ENCODE assay signal across 10 cellular contexts in the genomic region with DNA sequence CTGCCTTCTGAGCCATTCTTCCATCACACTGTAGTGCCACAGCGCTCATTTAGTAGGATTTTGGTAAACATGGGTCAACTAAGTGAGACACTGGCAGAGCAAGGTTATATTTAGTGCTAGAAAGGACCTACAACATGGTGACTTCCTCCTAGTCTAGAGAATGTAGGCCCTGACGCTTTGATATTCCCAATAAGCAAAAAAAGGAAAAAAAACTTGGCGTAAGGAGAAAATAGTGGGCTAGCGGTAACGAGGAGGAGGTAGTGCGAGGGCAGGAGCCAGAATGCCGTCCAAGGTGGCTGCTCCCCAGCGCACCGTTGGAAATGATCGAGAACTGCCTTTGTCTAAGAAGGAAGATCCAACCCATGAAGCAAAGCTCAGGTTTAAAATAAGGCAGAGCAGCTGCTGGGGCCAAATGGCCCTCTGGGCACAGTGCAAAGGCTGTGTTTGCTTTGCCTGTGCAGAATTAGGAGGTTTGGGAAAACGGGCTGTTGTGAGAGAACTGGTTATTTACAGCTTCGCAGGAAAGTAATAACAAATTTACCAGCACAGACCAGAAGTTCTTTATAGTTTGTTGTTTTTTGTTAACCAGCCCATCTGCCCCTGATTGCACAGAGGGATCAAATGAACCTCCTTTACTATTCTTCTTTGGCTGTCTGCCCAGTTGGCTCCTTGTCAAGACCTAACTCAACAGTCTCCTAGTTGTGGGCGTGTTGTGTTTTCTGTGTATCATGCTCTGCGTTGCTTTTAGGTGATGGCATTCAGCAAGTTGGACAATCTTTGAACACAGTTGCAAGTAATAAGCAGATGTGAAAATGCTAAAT.
DNase-seq lines count a peak whose midpoint lies in the region; ATAC-seq and TF ChIP-seq lines count a peak whose summit lies in the region.
"Had no signal": no experiment of that assay in that cellular context is flagged by ENCODE, and none has a peak within 500 bp of the region (broad histone marks: within the 10 kb centered on the region; RNA-seq: fewer than 3 reads in every experiment).

No MANE protein-coding gene starts in this region.

- H3K27me3 Mint-ChIP-seq in activated T-cell treated with anti-CD3 and anti-CD28 coated beads, Interleukin-2, amount 50 U/mL, for 4 hours (ENCODE audit: low read depth) = peaks cover 2% of the 10 kb centered on the region
- H3K27me3 Mint-ChIP-seq: activated B cell treated with CpG ODN at 0.5 μM for 24 hours had no signal

- POLR2A ChIA-PET in A673 (lab: Charles Lee; ENCODE audit: low non-redundant PET) = no interaction called here

- no peaks in the 10 kb centered on the region for H3K9me3 Mint-ChIP-seq in activated T-cell treated with anti-CD3 and anti-CD28 coated beads, Interleukin-2, amount 50 U/mL, for 4 hours
- H3K9me3 Mint-ChIP-seq: activated B cell treated with CpG ODN at 0.5 μM for 24 hours had no signal

- H3K36me3 Mint-ChIP-seq in activated T-cell treated with anti-CD3 and anti-CD28 coated beads, Interleukin-2, amount 50 U/mL, for 4 hours (ENCODE audit: insufficient read depth) = no peaks in the 10 kb centered on the region

- H3K4me3 ChIP-seq in A673 (ENCODE audit: low read depth, low read length, poor library complexity, severe bottlenecking) = no peak overlapping the region
- no peak overlapping the region for H3K4me3 ChIP-seq in Jurkat, Clone E6-1 (ENCODE audit: low read length)
- H3K4me3 ChIP-seq: skin epidermis had no signal

- no peak overlapping the region for H3K4me3 Mint-ChIP-seq in activated T-cell treated with anti-CD3 and anti-CD28 coated beads, Interleukin-2, amount 50 U/mL, for 4 hours
- H3K4me3 Mint-ChIP-seq: activated B cell treated with CpG ODN at 0.5 μM for 24 hours had no signal

- DNase-seq in A673 (ENCODE audit: low spot score) = peak; percentile 94
- DNase-seq in Jurkat, Clone E6-1 (ENCODE audit: low read depth, low spot score) = peak; percentile 65
- peak; percentile 90 for DNase-seq in RPMI7951 (ENCODE audit: low read depth)
- DNase-seq in fibroblast of the conjunctiva (ENCODE audit: low read depth) = peak; percentile 93
- peak; percentile 39 for DNase-seq in superior temporal gyrus (ENCODE audit: extremely low spot score)
- DNase-seq in activated T-cell treated with anti-CD3 and anti-CD28 coated beads, Interleukin-2, amount 50 U/mL, for 4 hours = no peak
- no peak for DNase-seq in hippocampal formation (lab: John Stamatoyannopoulos, UW)
- no peak for DNase-seq in KG1 (lab: John Stamatoyannopoulos, UW)
- DNase-seq: activated B cell treated with CpG ODN at 0.5 μM for 24 hours had no signal

- peak overlapping the region; percentile 55 for H3K27ac ChIP-seq in A673 (ENCODE audit: low read depth, low read length, poor library complexity, severe bottlenecking)

- BruUV-seq in A673 (replicated peaks; lab: Mats Ljungman, UMichigan) = no TSS peak

- intact Hi-C loops in A673 (cut with micrococcal nuclease; ENCODE audit: unreplicated experiment) = no loop called here

- peaks cover 19% of the 10 kb centered on the region for H3K4me1 ChIP-seq in A673 (ENCODE audit: insufficient read depth, low read length, poor library complexity, severe bottlenecking)

- peaks cover 9% of the 10 kb centered on the region for H3K36me3 ChIP-seq in A673 (ENCODE audit: insufficient read depth, low read length, poor library complexity, severe bottlenecking)

- H3K9me3 ChIP-seq in A673 (ENCODE audit: low read depth, low read length, poor library complexity, severe bottlenecking) = no peaks in the 10 kb centered on the region

- no peaks in the 10 kb centered on the region for H3K27me3 ChIP-seq in A673 (replicated peaks; ENCODE audit: insufficient read depth, low read depth, low read length, poor library complexity)

- CTCF ChIA-PET in A673 (lab: Charles Lee) = no interaction called here

- no peaks in the 10 kb centered on the region for H3K4me1 Mint-ChIP-seq in activated T-cell treated with anti-CD3 and anti-CD28 coated beads, Interleukin-2, amount 50 U/mL, for 4 hours (ENCODE audit: low read depth)

- no peak for TF ChIP-seq CTCF in A673 (conservative IDR thresholded peaks at IDR 0.05; ENCODE audit: low read depth, low read length)

- no peak for ATAC-seq in activated T-cell treated with anti-CD3 and anti-CD28 coated beads, Interleukin-2, amount 50 U/mL, for 4 hours

Comparison
In these comparisons a context has a peak if more than half of its experiments do, and no peak if none do; other contexts are left out.
1. DNase-seq: peak in A673 (single experiment), Jurkat, Clone E6-1 (single experiment), RPMI7951 (single experiment), fibroblast of the conjunctiva (single experiment) and superior temporal gyrus (single experiment); none in activated T-cell treated with anti-CD3 and anti-CD28 coated beads, Interleukin-2, amount 50 U/mL, for 4 hours (single experiment), hippocampal formation (0 of 2) and KG1 (single experiment).